8 cellular contexts compared by ENCODE assay signal in the genomic region with DNA sequence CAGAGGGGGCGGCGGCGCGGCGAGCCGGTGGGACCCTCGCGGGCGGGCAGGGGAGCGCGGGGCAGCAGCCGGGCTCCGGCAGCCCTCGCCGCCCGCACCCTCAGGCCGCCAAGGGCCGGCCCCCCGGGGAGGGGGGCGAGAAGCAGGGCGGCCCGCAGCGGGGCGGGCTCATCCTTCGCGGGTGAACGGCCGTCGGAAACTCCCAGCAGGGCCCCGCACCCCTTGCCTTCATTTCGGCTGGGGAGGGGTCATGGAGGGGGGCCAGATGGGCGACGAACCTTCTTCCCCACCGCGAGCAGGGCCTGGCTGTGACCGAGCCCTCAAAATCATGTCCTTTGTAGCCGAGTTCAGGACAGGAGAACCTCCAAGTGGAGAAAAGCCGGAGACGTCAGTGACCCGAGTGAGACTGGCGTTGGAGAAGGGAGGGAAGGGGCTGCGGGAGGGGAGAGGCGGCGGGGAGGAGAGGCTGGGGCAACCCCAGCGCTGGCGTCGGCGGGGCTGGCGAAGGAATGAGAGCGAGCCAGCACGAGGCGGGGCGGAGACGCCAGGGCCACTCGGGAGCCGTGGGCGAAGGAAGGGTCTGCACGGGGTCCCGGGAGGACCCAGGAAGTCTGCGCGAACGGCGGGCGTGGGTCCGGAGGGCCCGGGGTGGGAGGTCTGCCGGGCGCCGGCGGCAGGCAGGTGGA. TPM values are rescaled to one million over a fixed set of nuclear protein-coding genes. Genes with fewer than 3 reads are reported as not detected.
A peak's percentile ranks its signal among the peaks of the same experiment; 100 is the strongest.
DNase-seq lines count a peak whose midpoint lies in the region; ATAC-seq and TF ChIP-seq lines count a peak whose summit lies in the region.

No MANE protein-coding gene starts in this region.

- DNase-seq in COLO668 (lab: John Stamatoyannopoulos, UW; ENCODE audit: unreplicated experiment) = peak; percentile 53
- DNase-seq in activated naive CD4-positive, alpha-beta T cell treated with anti-CD3 and anti-CD28 coated beads, Interleukin-2, amount 50 U/mL, for 72 hours (ENCODE audit: low spot score in 2 of 2) = no peak
- DNase-seq in immature natural killer cell = no peak
- no peak for DNase-seq in testis
- DNase-seq in NCI-H1694 treated with DMSO at 0.1 percent for 48 hours (lab: John Stamatoyannopoulos, UW) = no peak
- no peak for DNase-seq in effector CD4-positive, alpha-beta T cell

- TF ChIP-seq POLR2A in testis (IDR thresholded peaks at IDR 0.05) = no peak

- intact Hi-C loops in testis (cut with DNase I; ENCODE audit: low total_unique reads) = loop anchor here (5.0 kb wide), 1 partner anchor 493 kb away; no protein-coding TSS in a partner anchor

- peaks cover 7% of the 10 kb centered on the region for H3K4me1 ChIP-seq in testis

- no peaks in the 10 kb centered on the region for H3K9me3 ChIP-seq in testis

- ATAC-seq in HG03045 (IDR thresholded peaks at IDR 0.05; ENCODE audit: unreplicated experiment) = peak; percentile 13
- ATAC-seq in activated naive CD4-positive, alpha-beta T cell treated with anti-CD3 and anti-CD28 coated beads, Interleukin-2, amount 50 U/mL, for 72 hours = peak; percentile 3 to 5
- ATAC-seq in GM21528 (IDR thresholded peaks at IDR 0.05; ENCODE audit: low FRiP score, unreplicated experiment) = no peak

- peak overlapping the region; percentile 64 to 73 for H3K4me3 ChIP-seq in testis

- peak overlapping the region; percentile 66 to 80 (median 77) for H3K4me3 Mint-ChIP-seq in immature natural killer cell

- 1 to 2% methylated on average over 36 to 64 of the region's 70 CpGs for WGBS in testis, 2 donors

- TF ChIP-seq CTCF in testis (IDR thresholded peaks at IDR 0.05) = no peak

- H3K36me3 ChIP-seq in testis (ENCODE audit: low read depth, missing control alignments) = no peaks in the 10 kb centered on the region

- H3K27me3 ChIP-seq in testis = no peaks in the 10 kb centered on the region

- H3K27ac ChIP-seq in testis = peak overlapping the region; percentile 77 to 87

- H3K27ac Mint-ChIP-seq in activated naive CD4-positive, alpha-beta T cell treated with anti-CD3 and anti-CD28 coated beads, Interleukin-2, amount 50 U/mL, for 72 hours = peak overlapping the region in 1 of 2 donors; percentile 65
- H3K27ac Mint-ChIP-seq in immature natural killer cell = peak overlapping the region in 1 of 6 donors; percentile 55

- peaks cover 43 to 54% of the 10 kb centered on the region in 2 donors for H3K4me1 Mint-ChIP-seq in immature natural killer cell

- H3K9me3 Mint-ChIP-seq in activated naive CD4-positive, alpha-beta T cell treated with anti-CD3 and anti-CD28 coated beads, Interleukin-2, amount 50 U/mL, for 72 hours = no peaks in the 10 kb centered on the region
- H3K9me3 Mint-ChIP-seq in immature natural killer cell = peaks cover 0 to 2% (median 0%) of the 10 kb centered on the region in 6 donors

- H3K36me3 Mint-ChIP-seq in activated naive CD4-positive, alpha-beta T cell treated with anti-CD3 and anti-CD28 coated beads, Interleukin-2, amount 50 U/mL, for 72 hours = peaks cover 0 to 7% of the 10 kb centered on the region in 2 donors
- H3K36me3 Mint-ChIP-seq in immature natural killer cell = no peaks in the 10 kb centered on the region

- peaks cover 32 to 59% (median 52%) of the 10 kb centered on the region in 3 donors for H3K27me3 Mint-ChIP-seq in immature natural killer cell (ENCODE audit: low read depth in 3 of 3)

RNA-seq across cellular contexts. Expression of gene FOXC1, which starts 0.6 kb away (rescaled TPM):
- under 1 TPM; 0.07 to 0.10 TPM for total RNA-seq in activated naive CD4-positive, alpha-beta T cell treated with anti-CD3 and anti-CD28 coated beads, Interleukin-2, amount 50 U/mL, for 72 hours
- polyA plus RNA-seq in immature natural killer cell (under 1 TPM in 1 of 3 donors, not detected in 2; 0.22 TPM), testis (ENCODE audit: insufficient read depth, low read depth, low replicate concordance) (4.7 TPM)
- 10 to 100 TPM in 1 of 2 donors, 1 to 10 TPM in 1; 9.4 to 10.6 TPM for total RNA-seq in testis

Comparison
In these comparisons a context has a peak if more than half of its experiments do, and no peak if none do; other contexts are left out.
1. RNA of gene FOXC1, which starts 0.6 kb away (total RNA-seq): 9.4 to 10.6 TPM in testis; 0.07 to 0.10 TPM in activated naive CD4-positive, alpha-beta T cell treated with anti-CD3 and anti-CD28 coated beads, Interleukin-2, amount 50 U/mL, for 72 hours; every median in the first group is over 4 times any median in the second.